In the genomic region with DNA sequence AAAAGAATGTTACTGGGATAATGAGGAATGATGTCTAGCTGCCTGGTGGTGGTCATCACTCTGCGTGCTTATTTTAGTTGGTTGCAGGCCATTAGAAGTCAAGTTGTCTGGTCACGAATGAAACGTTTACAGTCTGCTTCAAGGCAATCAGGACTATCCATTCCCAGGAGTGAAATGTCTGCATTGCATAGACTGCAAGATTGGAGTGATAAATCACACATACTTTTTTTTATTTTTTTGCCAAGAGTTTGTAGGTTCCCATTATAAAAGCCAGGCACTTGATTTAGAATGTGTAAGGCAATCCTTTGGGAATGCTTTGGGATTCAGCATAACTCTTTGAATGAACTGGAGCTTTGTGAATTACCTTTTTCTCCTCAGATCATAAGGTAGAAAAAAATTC, we compare ENCODE assay signal across 24 cellular contexts.
DNase-seq lines count a peak whose midpoint lies in the region; ATAC-seq, FAIRE-seq and TF ChIP-seq lines count a peak whose summit lies in the region.
"Had no signal": no experiment of that assay in that cellular context is flagged by ENCODE, and none has a peak within 500 bp of the region (broad histone marks: within the 10 kb centered on the region; RNA-seq: fewer than 3 reads in every experiment).

No MANE protein-coding gene starts in this region.

- no peak for TF ChIP-seq RAD21 in SK-N-SH (IDR thresholded peaks at IDR 0.05; ENCODE audit: low read length)

- H3K27me3 ChIP-seq in SK-N-SH (ENCODE audit: insufficient read depth) (no peaks in the 10 kb centered on the region), BJ (ENCODE audit: control insufficient read depth, insufficient read depth, low read length) (no peaks in the 10 kb centered on the region), astrocyte (ENCODE audit: insufficient read depth, low read length) (no peaks in the 10 kb centered on the region)
- H3K27me3 ChIP-seq: BLaER1 had no signal

- H4K20me1 ChIP-seq in SK-N-SH (ENCODE audit: insufficient read depth): no peaks in the 10 kb centered on the region
- H4K20me1 ChIP-seq in astrocyte (ENCODE audit: insufficient read depth, low read length): no peaks in the 10 kb centered on the region
- H4K20me1 ChIP-seq: BLaER1 had no signal

- H3K4me1 Mint-ChIP-seq in astrocyte (ENCODE audit: low read depth, unreplicated experiment) (peaks cover 3% of the 10 kb centered on the region), nephron (peaks cover 27% of the 10 kb centered on the region), CD14-positive monocyte (peaks cover 6% of the 10 kb centered on the region)
- H3K4me1 Mint-ChIP-seq: CD8-positive, alpha-beta memory T cell had no signal

- ATAC-seq in SK-N-SH treated with all-trans-retinoic acid at 6 μM for 48 hours (peak; percentile 55), HG02938 (IDR thresholded peaks at IDR 0.05; ENCODE audit: unreplicated experiment) (no peak), GM19023 (IDR thresholded peaks at IDR 0.05; ENCODE audit: unreplicated experiment) (no peak)

- intact Hi-C loops in CD14-positive monocyte (cut with micrococcal nuclease): no loop called here

- peaks cover 0 to 27% of the 10 kb centered on the region in 2 experiments; a peak in 3 of 4 replicates for H3K4me1 ChIP-seq in SK-N-SH (ENCODE audit: control insufficient read depth in 1 of 2, insufficient read depth in 2 of 2, low read depth in 1 of 2, low read length in 1 of 2)
- no peaks in the 10 kb centered on the region for H3K4me1 ChIP-seq in astrocyte (ENCODE audit: insufficient read depth, low read length)
- H3K4me1 ChIP-seq: BLaER1, HAP-1 had no signal

- FAIRE-seq in astrocyte (lab: Jason Lieb, UNC): no peak
- FAIRE-seq: A204.1, D721Med, GM12891, GM18507, H54 had no signal

- WGBS in SK-N-SH (ENCODE audit: low lambda C conversion rate): 68% methylated on average over 3 of the region's 3 CpGs

- H3K79me2 ChIP-seq in SK-N-SH (ENCODE audit: insufficient read depth) (no peaks in the 10 kb centered on the region; the same call in 1 of the 2 replicates), astrocyte (ENCODE audit: insufficient read depth, low read length) (no peaks in the 10 kb centered on the region)

- no peak for TF ChIP-seq EP300 in SK-N-SH (IDR thresholded peaks at IDR 0.05; ENCODE audit: borderline replicate concordance in 1 of 2, low read depth in 1 of 2, low read length in 1 of 2)

- H3K9ac ChIP-seq in SK-N-SH: no peak overlapping the region
- H3K9ac ChIP-seq in astrocyte (ENCODE audit: low read length): no peak overlapping the region
- H3K9ac ChIP-seq: BLaER1 had no signal

- no peak overlapping the region for H3K27ac Mint-ChIP-seq in astrocyte (ENCODE audit: unreplicated experiment)
- peak overlapping the region; percentile 48 to 84 (median 75) for H3K27ac Mint-ChIP-seq in nephron
- no peak overlapping the region for H3K27ac Mint-ChIP-seq in CD14-positive monocyte
- H3K27ac Mint-ChIP-seq: CD4-positive, alpha-beta T cell; CD8-positive, alpha-beta memory T cell; HFFc6 had no signal

- no peaks in the 10 kb centered on the region for H3K9me2 ChIP-seq in SK-N-SH

- H3K36me3 ChIP-seq in SK-N-SH (replicated peaks in 1 of 2; ENCODE audit: control insufficient read depth in 1 of 2, insufficient read depth in 2 of 2, low read length in 1 of 2) (peaks cover 11 to 53% of the 10 kb centered on the region in 2 experiments), BJ (ENCODE audit: control insufficient read depth, insufficient read depth, low read length) (no peaks in the 10 kb centered on the region), astrocyte (ENCODE audit: insufficient read depth, low read length) (peaks cover 4% of the 10 kb centered on the region)
- H3K36me3 ChIP-seq: BLaER1, HAP-1 had no signal

- H3K4me3 Mint-ChIP-seq in astrocyte (ENCODE audit: unreplicated experiment) (no peak overlapping the region), nephron (no peak overlapping the region), CD14-positive monocyte (no peak overlapping the region)
- H3K4me3 Mint-ChIP-seq: CD4-positive, alpha-beta T cell; CD8-positive, alpha-beta memory T cell; HFFc6 had no signal

- no peaks in the 10 kb centered on the region for H3F3A ChIP-seq in SK-N-SH (replicated peaks; ENCODE audit: insufficient read depth)

- H3K9me3 Mint-ChIP-seq in astrocyte (ENCODE audit: unreplicated experiment) (peaks cover 7% of the 10 kb centered on the region), nephron (peaks cover 21% of the 10 kb centered on the region), CD14-positive monocyte (peaks cover 4 to 19% (median 11%) of the 10 kb centered on the region in 7 donors)

- no peak overlapping the region for H3K4me3 ChIP-seq in SK-N-SH (ENCODE audit: low read depth in 2 of 2, low read length in 1 of 2)
- no peak overlapping the region for H3K4me3 ChIP-seq in BJ (ENCODE audit: low read depth, low read length)
- no peak overlapping the region for H3K4me3 ChIP-seq in astrocyte (ENCODE audit: insufficient read depth, low read depth, low read length)
- H3K4me3 ChIP-seq: BLaER1, HAP-1 had no signal

- H3K27me3 Mint-ChIP-seq in astrocyte (ENCODE audit: low read depth, unreplicated experiment) (no peaks in the 10 kb centered on the region), nephron (ENCODE audit: low read depth) (no peaks in the 10 kb centered on the region), CD14-positive monocyte (ENCODE audit: low read depth in 3 of 3) (peaks cover 0 to 2% (median 0%) of the 10 kb centered on the region in 3 donors)
- H3K27me3 Mint-ChIP-seq: CD4-positive, alpha-beta T cell had no signal

- DNase-seq in SK-N-SH (no peak), BJ (ENCODE audit: low read depth) (peak; percentile 91), astrocyte (ENCODE audit: low read depth) (peak; percentile 89), CD14-positive monocyte (ENCODE audit: low spot score) (no peak)
- DNase-seq: CD4-positive, alpha-beta T cell; CD8-positive, alpha-beta memory T cell; DMS 273 treated with DMSO at 0.1 percent for 48 hours; DMS79; GF-D8; GOT3; HFFc6 had no signal

- POLR2A ChIA-PET in SK-N-SH (lab: Yijun Ruan, JAX): interaction anchor here (0.7 kb wide), 1 partner anchor 10 kb away, joined by 3 read pairs; no protein-coding TSS in a partner anchor
- POLR2A ChIA-PET in BJ (lab: Charles Lee): no interaction called here

- peaks cover 6% of the 10 kb centered on the region for H3K36me3 Mint-ChIP-seq in astrocyte (ENCODE audit: low read depth, unreplicated experiment)
- H3K36me3 Mint-ChIP-seq in nephron (ENCODE audit: low read depth): peaks cover 6% of the 10 kb centered on the region
- H3K36me3 Mint-ChIP-seq in CD14-positive monocyte: peaks cover 15 to 18% of the 10 kb centered on the region in 2 donors
- H3K36me3 Mint-ChIP-seq: CD8-positive, alpha-beta memory T cell had no signal

- peak overlapping the region in 1 of 2 experiments; percentile 90; a peak in 2 of 4 replicates for H3K27ac ChIP-seq in SK-N-SH (ENCODE audit: low read depth in 2 of 2, low read length in 1 of 2)
- no peak overlapping the region for H3K27ac ChIP-seq in astrocyte (ENCODE audit: low read depth, low read length)
- H3K27ac ChIP-seq: 22Rv1, BLaER1, C4-2B had no signal

- TF ChIP-seq CTCF in SK-N-SH (IDR thresholded peaks at IDR 0.05) (no peak), BJ (IDR thresholded peaks at IDR 0.05; ENCODE audit: insufficient read depth, low read depth, low read length) (no peak), astrocyte (IDR thresholded peaks at IDR 0.05; ENCODE audit: insufficient read depth, low read depth, low read length) (no peak), nephron (IDR thresholded peaks at IDR 0.05; ENCODE audit: unreplicated experiment in 3 of 3) (no peak), CD14-positive monocyte (IDR thresholded peaks at IDR 0.05) (no peak)

- H3K4me2 ChIP-seq in SK-N-SH: no peak overlapping the region
- H3K4me2 ChIP-seq in astrocyte (ENCODE audit: low read length): no peak overlapping the region
- H3K4me2 ChIP-seq: BLaER1 had no signal

- CTCF ChIA-PET in SK-N-SH (lab: Yijun Ruan, JAX): interaction anchor here (0.7 kb wide), 1 partner anchor 9 kb away, joined by 3 read pairs; no protein-coding TSS in a partner anchor
- CTCF ChIA-PET in BJ (lab: Yijun Ruan, JAX): no interaction called here

- H3K9me3 ChIP-seq in SK-N-SH (peaks cover 11% of the 10 kb centered on the region; the same call in 1 of the 2 replicates), astrocyte (ENCODE audit: insufficient read depth, low read depth, low read length) (no peaks in the 10 kb centered on the region)
- H3K9me3 ChIP-seq: HAP-1 had no signal

- H2AFZ ChIP-seq in SK-N-SH (ENCODE audit: low read depth) (no peak overlapping the region), astrocyte (ENCODE audit: low read depth, low read length) (no peak overlapping the region)

TF ChIP-seq in SK-N-SH treated with all-trans-retinoic acid at 6 μM for 48 hours, 23 proteins besides CTCF, POLR2A, EP300 and RAD21 (continues in another document):
- TF ChIP-seq OSR1 (CRISPR knock-in tag; IDR thresholded peaks at IDR 0.05) (no peak), ARNTL (CRISPR knock-in tag; IDR thresholded peaks at IDR 0.05; ENCODE audit: borderline replicate concordance, low read depth) (no peak)

TF ChIP-seq in SK-N-SH, 30 proteins besides CTCF, POLR2A, EP300 and RAD21 (continues in another document):
- TF ChIP-seq CHD2 (IDR thresholded peaks at IDR 0.05; ENCODE audit: low read length, partially characterized antibody) (no peak), GATA2 (CRISPR knock-in tag; IDR thresholded peaks at IDR 0.05) (no peak)
- TF ChIP-seq, protein P1, sequence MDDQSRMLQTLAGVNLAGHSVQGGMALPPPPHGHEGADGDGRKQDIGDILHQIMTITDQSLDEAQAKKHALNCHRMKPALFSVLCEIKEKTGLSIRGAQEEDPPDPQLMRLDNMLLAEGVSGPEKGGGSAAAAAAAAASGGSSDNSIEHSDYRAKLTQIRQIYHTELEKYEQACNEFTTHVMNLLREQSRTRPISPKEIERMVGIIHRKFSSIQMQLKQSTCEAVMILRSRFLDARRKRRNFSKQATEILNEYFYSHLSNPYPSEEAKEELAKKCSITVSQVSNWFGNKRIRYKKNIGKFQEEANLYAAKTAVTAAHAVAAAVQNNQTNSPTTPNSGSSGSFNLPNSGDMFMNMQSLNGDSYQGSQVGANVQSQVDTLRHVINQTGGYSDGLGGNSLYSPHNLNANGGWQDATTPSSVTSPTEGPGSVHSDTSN (IDR thresholded peaks at IDR 0.05): no peak
- TF ChIP-seq, protein P2, sequence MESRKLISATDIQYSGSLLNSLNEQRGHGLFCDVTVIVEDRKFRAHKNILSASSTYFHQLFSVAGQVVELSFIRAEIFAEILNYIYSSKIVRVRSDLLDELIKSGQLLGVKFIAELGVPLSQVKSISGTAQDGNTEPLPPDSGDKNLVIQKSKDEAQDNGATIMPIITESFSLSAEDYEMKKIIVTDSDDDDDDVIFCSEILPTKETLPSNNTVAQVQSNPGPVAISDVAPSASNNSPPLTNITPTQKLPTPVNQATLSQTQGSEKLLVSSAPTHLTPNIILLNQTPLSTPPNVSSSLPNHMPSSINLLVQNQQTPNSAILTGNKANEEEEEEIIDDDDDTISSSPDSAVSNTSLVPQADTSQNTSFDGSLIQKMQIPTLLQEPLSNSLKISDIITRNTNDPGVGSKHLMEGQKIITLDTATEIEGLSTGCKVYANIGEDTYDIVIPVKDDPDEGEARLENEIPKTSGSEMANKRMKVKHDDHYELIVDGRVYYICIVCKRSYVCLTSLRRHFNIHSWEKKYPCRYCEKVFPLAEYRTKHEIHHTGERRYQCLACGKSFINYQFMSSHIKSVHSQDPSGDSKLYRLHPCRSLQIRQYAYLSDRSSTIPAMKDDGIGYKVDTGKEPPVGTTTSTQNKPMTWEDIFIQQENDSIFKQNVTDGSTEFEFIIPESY (IDR thresholded peaks at IDR 0.05; ENCODE audit: borderline replicate concordance, low read depth): no peak

Comparison
In these comparisons a context has a peak if more than half of its experiments do, and no peak if none do; other contexts are left out.
1. DNase-seq: peak in BJ (single experiment) and astrocyte (single experiment); none in SK-N-SH (single experiment) and CD14-positive monocyte (single experiment).
2. H3K27ac Mint-ChIP-seq: peak in nephron (3 of 3); none in astrocyte (single experiment) and CD14-positive monocyte (0 of 7).